8 cellular contexts compared by ENCODE assay signal in genomic region chr14:30223385-30223785, GRCh38.
DNase-seq lines count a peak whose midpoint lies in the region; ATAC-seq and TF ChIP-seq lines count a peak whose summit lies in the region.

No MANE protein-coding gene starts in this region.

- TF ChIP-seq POLR2A in prostate gland (IDR thresholded peaks at IDR 0.05): no peak

- DNase-seq in EH (ENCODE audit: low read depth): peak; percentile 87
- peak; percentile 83 for DNase-seq in NCI-H774 (lab: John Stamatoyannopoulos, UW)
- peak; percentile 94 to 95 for DNase-seq in fibroblast of lung (ENCODE audit: low read depth in 2 of 2)
- peak; percentile 86 for DNase-seq in prostate gland (ENCODE audit: low spot score)
- no peak for DNase-seq in stimulated activated CD4-positive, alpha-beta T cell treated with anti-CD3 and anti-CD28 coated beads, Interleukin-1b, Interleukin-23, amount 100 ng/mL, for 48 hours
- DNase-seq in ecto neural progenitor cell (ENCODE audit: low spot score): no peak

- ATAC-seq in HG03097 (IDR thresholded peaks at IDR 0.05; ENCODE audit: low FRiP score, unreplicated experiment) (no peak), GM21529 (IDR thresholded peaks at IDR 0.05; ENCODE audit: unreplicated experiment) (no peak)

- H2AFZ ChIP-seq in fibroblast of lung (ENCODE audit: low read length): no peak overlapping the region

- H3K4me3 ChIP-seq in fibroblast of lung (replicated peaks in 1 of 4; ENCODE audit: control extremely low read depth in 1 of 4, insufficient read depth in 1 of 4, low read depth in 3 of 4, low read length in 4 of 4) (no peak overlapping the region), prostate gland (no peak overlapping the region)

- no peaks in the 10 kb centered on the region for H3K36me3 ChIP-seq in fibroblast of lung (ENCODE audit: control insufficient read depth, insufficient read depth, low read length)
- H3K36me3 ChIP-seq in prostate gland: no peaks in the 10 kb centered on the region

- peak overlapping the region; percentile 66 for H3K4me2 ChIP-seq in fibroblast of lung (ENCODE audit: extremely low read depth, insufficient read depth, low read length)

- no peaks in the 10 kb centered on the region for H3K79me2 ChIP-seq in fibroblast of lung (ENCODE audit: control insufficient read depth, insufficient read depth, low read length)

- H3K4me1 ChIP-seq in fibroblast of lung (ENCODE audit: control insufficient read depth, extremely low read depth, insufficient read depth, low read length) (peaks cover 20% of the 10 kb centered on the region), prostate gland (replicated peaks) (peaks cover 3% of the 10 kb centered on the region)

- H3K9me3 ChIP-seq in fibroblast of lung (ENCODE audit: control insufficient read depth, insufficient read depth, low read depth, low read length): no peaks in the 10 kb centered on the region
- no peaks in the 10 kb centered on the region for H3K9me3 ChIP-seq in prostate gland

- 13% methylated on average over 2 of the region's 2 CpGs for WGBS in prostate gland

- TF ChIP-seq CTCF in fibroblast of lung (conservative IDR thresholded peaks at IDR 0.05 in 1 of 2, IDR thresholded peaks at IDR 0.05 in 1 of 2; ENCODE audit: low read depth in 1 of 2, low read length in 2 of 2): no peak
- no peak for TF ChIP-seq CTCF in prostate gland (IDR thresholded peaks at IDR 0.05)

- H3K27ac ChIP-seq in fibroblast of lung (ENCODE audit: insufficient read depth, low read length) (peak overlapping the region; percentile 1), prostate gland (no peak overlapping the region)

- no peak overlapping the region for H3K9ac ChIP-seq in fibroblast of lung (ENCODE audit: insufficient read depth, low read length)

- intact Hi-C loops in prostate gland (cut with DNase I): no loop called here

- H4K20me1 ChIP-seq in fibroblast of lung (ENCODE audit: control insufficient read depth, extremely low read depth, insufficient read depth, low read length): no peaks in the 10 kb centered on the region

- no peaks in the 10 kb centered on the region for H3K27me3 ChIP-seq in fibroblast of lung (ENCODE audit: control insufficient read depth, insufficient read depth, low read length)
- no peaks in the 10 kb centered on the region for H3K27me3 ChIP-seq in prostate gland (replicated peaks; ENCODE audit: insufficient read depth)

Comparison
In these comparisons a context has a peak if more than half of its experiments do, and no peak if none do; other contexts are left out.
1. DNase-seq: peak in EH (single experiment), NCI-H774 (single experiment), fibroblast of lung (2 of 2) and prostate gland (single experiment); none in stimulated activated CD4-positive, alpha-beta T cell treated with anti-CD3 and anti-CD28 coated beads, Interleukin-1b, Interleukin-23, amount 100 ng/mL, for 48 hours (single experiment) and ecto neural progenitor cell (single experiment).